In genomic region chr17:68089881-68090280, GRCh38 we compare ENCODE assay signal across 10 cellular contexts. TPM values are rescaled to one million over a fixed set of nuclear protein-coding genes. Genes with fewer than 3 reads are reported as not detected.
A peak's percentile ranks its signal among the peaks of the same experiment; 100 is the strongest.
DNase-seq lines count a peak whose midpoint lies in the region; ATAC-seq and TF ChIP-seq lines count a peak whose summit lies in the region.
"Had no signal": no experiment of that assay in that cellular context is flagged by ENCODE, and none has a peak within 500 bp of the region (broad histone marks: within the 10 kb centered on the region; RNA-seq: fewer than 3 reads in every experiment).

No MANE protein-coding gene starts in this region.

- peaks cover 7 to 26% (median 13%) of the 10 kb centered on the region in 4 donors for H3K4me1 ChIP-seq in transverse colon
- H3K4me1 ChIP-seq in CD8-positive, alpha-beta memory T cell (ENCODE audit: insufficient read depth, low read length): peaks cover 30% of the 10 kb centered on the region

- H3K36me3 Mint-ChIP-seq in activated naive CD4-positive, alpha-beta T cell treated with anti-CD3 and anti-CD28 coated beads, Interleukin-2, amount 50 U/mL, for 72 hours: no peaks in the 10 kb centered on the region
- no peaks in the 10 kb centered on the region for H3K36me3 Mint-ChIP-seq in glutamatergic neuron (ENCODE audit: unreplicated experiment)
- H3K36me3 Mint-ChIP-seq in CD8-positive, alpha-beta memory T cell: no peaks in the 10 kb centered on the region

- in situ Hi-C loops in transverse colon (cut with MboI; ENCODE audit: low pct_ligation_motif_present in 1 of 4, low pct_unique_long_range_greater_than_20kb in 1 of 4, low sequenced_read_pairs in 3 of 4): no loop called here

- POLR2A ChIA-PET in CD8-positive, alpha-beta memory T cell (lab: Charles Lee): no interaction called here

- H3K36me3 ChIP-seq in transverse colon: no peaks in the 10 kb centered on the region
- H3K36me3 ChIP-seq in CD8-positive, alpha-beta memory T cell (ENCODE audit: insufficient read depth, low read length): no peaks in the 10 kb centered on the region
- H3K36me3 ChIP-seq: vagina had no signal

- intact Hi-C loops in transverse colon (cut with DNase I; ENCODE audit: low total_unique reads) (no loop called here), posterior vena cava (cut with DNase I) (no loop called here)

- no peaks in the 10 kb centered on the region for H3K27me3 Mint-ChIP-seq in glutamatergic neuron (ENCODE audit: unreplicated experiment)
- H3K27me3 Mint-ChIP-seq in CD8-positive, alpha-beta memory T cell: no peaks in the 10 kb centered on the region

- no peak for TF ChIP-seq CTCF in epithelial cell of esophagus (IDR thresholded peaks at IDR 0.05; ENCODE audit: insufficient read depth, low read depth, low read length, missing control alignments)
- no peak for TF ChIP-seq CTCF in transverse colon (IDR thresholded peaks at IDR 0.05)
- no peak for TF ChIP-seq CTCF in glutamatergic neuron (IDR thresholded peaks at IDR 0.05; ENCODE audit: partially characterized antibody, unreplicated experiment)

- no peaks in the 10 kb centered on the region for H3K9me3 Mint-ChIP-seq in activated naive CD4-positive, alpha-beta T cell treated with anti-CD3 and anti-CD28 coated beads, Interleukin-2, amount 50 U/mL, for 72 hours
- H3K9me3 Mint-ChIP-seq in glutamatergic neuron (ENCODE audit: unreplicated experiment): no peaks in the 10 kb centered on the region
- no peaks in the 10 kb centered on the region for H3K9me3 Mint-ChIP-seq in CD8-positive, alpha-beta memory T cell

- no peaks in the 10 kb centered on the region for H3K9me3 ChIP-seq in transverse colon
- H3K9me3 ChIP-seq in CD8-positive, alpha-beta memory T cell (ENCODE audit: low read length): no peaks in the 10 kb centered on the region
- H3K9me3 ChIP-seq: vagina had no signal

- no peak overlapping the region for H3K27ac ChIP-seq in transverse colon
- no peak overlapping the region for H3K27ac ChIP-seq in CD8-positive, alpha-beta memory T cell (ENCODE audit: low read depth, low read length)
- H3K27ac ChIP-seq: vagina had no signal

- peak; percentile 53 to 74 for ATAC-seq in activated naive CD4-positive, alpha-beta T cell treated with anti-CD3 and anti-CD28 coated beads, Interleukin-2, amount 50 U/mL, for 72 hours

- H3K4me3 ChIP-seq in epithelial cell of esophagus (ENCODE audit: low read length): no peak overlapping the region
- no peak overlapping the region for H3K4me3 ChIP-seq in transverse colon
- H3K4me3 ChIP-seq in CD8-positive, alpha-beta memory T cell (ENCODE audit: low read length): no peak overlapping the region
- H3K4me3 ChIP-seq: vagina had no signal

- no peak overlapping the region for H3K4me3 Mint-ChIP-seq in glutamatergic neuron (ENCODE audit: unreplicated experiment)
- no peak overlapping the region for H3K4me3 Mint-ChIP-seq in CD8-positive, alpha-beta memory T cell

- H3K27ac Mint-ChIP-seq in activated naive CD4-positive, alpha-beta T cell treated with anti-CD3 and anti-CD28 coated beads, Interleukin-2, amount 50 U/mL, for 72 hours: peak overlapping the region in 1 of 2 donors; percentile 6
- H3K27ac Mint-ChIP-seq in glutamatergic neuron (ENCODE audit: unreplicated experiment): no peak overlapping the region
- peak overlapping the region in 2 of 8 donors; percentile 18 to 38 for H3K27ac Mint-ChIP-seq in CD8-positive, alpha-beta memory T cell

- no peaks in the 10 kb centered on the region for H3K27me3 ChIP-seq in transverse colon
- H3K27me3 ChIP-seq in CD8-positive, alpha-beta memory T cell (ENCODE audit: insufficient read depth, low read length, poor library complexity, severe bottlenecking): no peaks in the 10 kb centered on the region
- H3K27me3 ChIP-seq: vagina had no signal

- CTCF ChIA-PET in CD8-positive, alpha-beta memory T cell (lab: Charles Lee): interaction anchor here (1.2 to 1.3 kb wide), 2 partner anchors 9 to 74 kb away, joined by 3 to 4 read pairs; no protein-coding TSS in a partner anchor

- no peak for TF ChIP-seq POLR2A in transverse colon (IDR thresholded peaks at IDR 0.05)

- no peaks in the 10 kb centered on the region for H3K4me1 Mint-ChIP-seq in glutamatergic neuron (ENCODE audit: low read depth, unreplicated experiment)
- peaks cover 37 to 50% (median 50%) of the 10 kb centered on the region in 3 donors for H3K4me1 Mint-ChIP-seq in CD8-positive, alpha-beta memory T cell

- DNase-seq in activated naive CD4-positive, alpha-beta T cell treated with anti-CD3 and anti-CD28 coated beads, Interleukin-2, amount 50 U/mL, for 72 hours (ENCODE audit: low spot score in 2 of 2): no peak
- no peak for DNase-seq in activated naive CD4-positive, alpha-beta T cell treated with Interleukin-2 at 50 U/mL for 16 hours
- DNase-seq in NCI-H2196 treated with DMSO at 0.1 percent for 48 hours (lab: John Stamatoyannopoulos, UW; ENCODE audit: unreplicated experiment) (peak; percentile 7), epithelial cell of esophagus (ENCODE audit: low read depth) (peak; percentile 46), transverse colon (peak; percentile 55), posterior vena cava (ENCODE audit: low spot score) (no peak), glutamatergic neuron (no peak)
- DNase-seq in CD8-positive, alpha-beta memory T cell: no peak
- DNase-seq: NCI-H1930 had no signal

- WGBS in transverse colon (ENCODE audit: low coverage in 1 of 2), 2 donors: 27% methylated on average over 3 of the region's 3 CpGs; no CpG with 5 or more reads in 1 of the 2 donors

- TF ChIP-seq EP300 in transverse colon (IDR thresholded peaks at IDR 0.05; ENCODE audit: low read depth): no peak

RNA-seq across cellular contexts. Expression of gene KPNA2, which starts 54.3 kb away (rescaled TPM):
- total RNA-seq in activated naive CD4-positive, alpha-beta T cell treated with anti-CD3 and anti-CD28 coated beads, Interleukin-2, amount 50 U/mL, for 72 hours: 100 to 1,000 TPM; 150 to 274 TPM
- total RNA-seq in transverse colon: 10 to 100 TPM in 3 of 4 donors, 1 to 10 TPM in 1; 3.4 to 21.5 (median 11.0) TPM
- 10 to 100 TPM; 29.2 to 30.8 TPM for total RNA-seq in posterior vena cava
- total RNA-seq in glutamatergic neuron (ENCODE audit: unreplicated experiment): 223 TPM
- 100 to 1,000 TPM; 213 to 223 TPM for total RNA-seq in CD8-positive, alpha-beta memory T cell
- polyA plus RNA-seq in CD8-positive, alpha-beta memory T cell: 24.3 TPM

Comparison
In these comparisons a context has a peak if more than half of its experiments do, and no peak if none do; other contexts are left out.
1. DNase-seq: peak in NCI-H2196 treated with DMSO at 0.1 percent for 48 hours (single experiment), epithelial cell of esophagus (single experiment) and transverse colon (single experiment); none in activated naive CD4-positive, alpha-beta T cell treated with anti-CD3 and anti-CD28 coated beads, Interleukin-2, amount 50 U/mL, for 72 hours (0 of 2), activated naive CD4-positive, alpha-beta T cell treated with Interleukin-2 at 50 U/mL for 16 hours (single experiment), posterior vena cava (single experiment), glutamatergic neuron (single experiment) and CD8-positive, alpha-beta memory T cell (0 of 5).